28 cellular contexts compared by ENCODE assay signal in genomic region chrX:129968968-129969367, GRCh38.
"Had no signal": no experiment of that assay in that cellular context is flagged by ENCODE, and none has a peak within 500 bp of the region (broad histone marks: within the 10 kb centered on the region; RNA-seq: fewer than 3 reads in every experiment).

No MANE protein-coding gene starts in this region.

- ATAC-seq: effector memory CD8-positive, alpha-beta T cell; esophagus mucosa; foreskin keratinocyte; gastrocnemius medialis; gastroesophageal sphincter; heart left ventricle; heart right ventricle had no signal

- H3K9me3 ChIP-seq: colonic mucosa, esophagus muscularis mucosa, esophagus squamous epithelium, gastrocnemius medialis, gastroesophageal sphincter had no signal

- FAIRE-seq: endometrium, endothelial cell of umbilical vein, frontal cortex had no signal

- H2AFZ ChIP-seq: hepatocyte had no signal

- H3K4me3 ChIP-seq: colonic mucosa, coronary artery, dorsolateral prefrontal cortex, esophagus muscularis mucosa, esophagus squamous epithelium, gastrocnemius medialis, gastroesophageal sphincter, heart left ventricle, heart right ventricle, hepatocyte had no signal

- H3K36me3 ChIP-seq: colonic mucosa, esophagus muscularis mucosa, esophagus squamous epithelium, gastrocnemius medialis, gastroesophageal sphincter, heart left ventricle, heart right ventricle had no signal

- H3K79me2 ChIP-seq: hepatocyte had no signal

- DNase-seq: colonic mucosa; cortex of kidney; dermis blood vessel endothelial cell; dorsolateral prefrontal cortex; effector CD4-positive, alpha-beta T cell; effector CD8-positive, alpha-beta T cell; effector memory CD4-positive, alpha-beta T cell; effector memory CD8-positive, alpha-beta T cell; endodermal cell; erythroblast; esophagus squamous epithelium; foreskin fibroblast; foreskin keratinocyte; foreskin melanocyte; gastrocnemius medialis; glutamatergic neuron; head of caudate nucleus; heart left ventricle; heart right ventricle had no signal

- H3K4me2 ChIP-seq: hepatocyte had no signal

- H3K4me1 ChIP-seq: colonic mucosa, esophagus muscularis mucosa, esophagus squamous epithelium, foreskin keratinocyte, gastrocnemius medialis, gastroesophageal sphincter, heart left ventricle, heart right ventricle had no signal

- H3K27ac ChIP-seq: colonic mucosa, coronary artery, dorsolateral prefrontal cortex, epithelial cell of prostate, esophagus muscularis mucosa, esophagus squamous epithelium, foreskin keratinocyte, gastrocnemius medialis, gastroesophageal sphincter, heart left ventricle, heart right ventricle, hepatocyte had no signal

- H3K27me3 ChIP-seq: colonic mucosa, esophagus muscularis mucosa, esophagus squamous epithelium, foreskin keratinocyte, gastrocnemius medialis, gastroesophageal sphincter, heart left ventricle, hepatocyte had no signal
